Comparison of ENCODE assay signal across 30 cellular contexts in the genomic region with DNA sequence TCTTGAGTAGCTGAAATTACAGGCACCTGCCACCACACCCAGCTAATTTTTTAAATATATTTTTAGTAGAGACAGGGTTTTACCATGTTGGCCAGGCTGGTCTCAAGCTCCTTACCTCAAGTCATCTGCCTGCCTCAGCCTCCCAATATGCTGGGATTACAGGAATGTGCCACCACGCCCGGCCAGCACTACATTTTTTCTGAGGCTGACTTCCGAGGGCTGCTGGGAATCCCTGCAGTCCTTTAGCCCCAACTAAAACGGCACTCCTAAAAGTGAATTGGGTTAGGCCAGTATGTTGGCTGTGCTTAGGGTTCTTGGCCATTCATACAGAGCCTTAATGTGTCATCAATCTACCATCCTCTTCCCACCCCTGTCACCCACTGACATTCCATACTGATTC.
"Had no signal": no experiment of that assay in that cellular context is flagged by ENCODE, and none has a peak within 500 bp of the region (broad histone marks: within the 10 kb centered on the region; RNA-seq: fewer than 3 reads in every experiment).

No MANE protein-coding gene starts in this region.

- H2AFZ ChIP-seq: PC-9 had no signal

- H3K4me3 Mint-ChIP-seq: activated B cell treated with CpG ODN at 0.5 μM for 24 hours; activated CD8-positive, alpha-beta T cell treated with anti-CD3 and anti-CD28 coated beads for 36 hours; activated naive CD4-positive, alpha-beta T cell treated with anti-CD3 and anti-CD28 coated beads, Interleukin-2, amount 50 U/mL, for 24 hours; activated naive CD8-positive, alpha-beta T cell treated with anti-CD3 and anti-CD28 coated beads, Interleukin-2, amount 10 ng/mL, durations not matched to agents 7 days and 5 days; activated T-cell treated with anti-CD3 and anti-CD28 coated beads, Interleukin-2, amount 50 U/mL, for 72 hours; activated T-helper 17 cell treated with anti-CD3 and anti-CD28 coated beads, Interleukin-2, amount 50 U/mL, for 72 hours; central memory CD8-positive, alpha-beta T cell; T-cell; T-helper 17 cell had no signal

- H3K4me3 ChIP-seq: ascending aorta, cardiac muscle cell, K562, PC-9 had no signal

- H3K27ac ChIP-seq: ascending aorta, cardiac muscle cell, PC-9, RWPE1, VCaP had no signal

- H3K27me3 ChIP-seq: ascending aorta, cardiac muscle cell had no signal

- H3K36me3 Mint-ChIP-seq: activated naive CD4-positive, alpha-beta T cell treated with anti-CD3 and anti-CD28 coated beads, Interleukin-2, amount 50 U/mL, for 24 hours; activated naive CD8-positive, alpha-beta T cell treated with anti-CD3 and anti-CD28 coated beads, Interleukin-2, amount 10 ng/mL, durations not matched to agents 7 days and 5 days; T-cell had no signal

- DNase-seq: activated B cell treated with CpG ODN at 0.5 μM for 24 hours; activated CD4-positive, alpha-beta T cell treated with anti-CD3 and anti-CD28 coated beads for 1 hour; activated CD4-positive, alpha-beta T cell treated with anti-CD3 and anti-CD28 coated beads for 48 hours; activated CD8-positive, alpha-beta T cell treated with anti-CD3 and anti-CD28 coated beads for 36 hours; activated effector memory CD4-positive, alpha-beta T cell treated with anti-CD3 and anti-CD28 coated beads, Interleukin-2, amount 50 U/mL, for 16 hours; activated naive CD4-positive, alpha-beta T cell; activated naive CD8-positive, alpha-beta T cell treated with anti-CD3 and anti-CD28 coated beads, Interleukin-2, amount 10 ng/mL, durations not matched to agents 7 days and 5 days; activated T-cell treated with anti-CD3 and anti-CD28 coated beads, Interleukin-2, amount 50 U/mL, for 1 hour; activated T-cell treated with anti-CD3 and anti-CD28 coated beads, Interleukin-2, amount 50 U/mL, for 72 hours; amygdala; IMR-90; NCI-H1105; NCI-H1417 treated with DMSO at 0.1 percent for 48 hours; NCI-H187 treated with DMSO at 0.1 percent for 48 hours; NCI-H2081; NCI-H345; NCI-H526; PC-9; SIG-M5; T-cell; T-helper 17 cell; T-helper 9 cell had no signal

- H3K4me1 Mint-ChIP-seq: activated B cell treated with CpG ODN at 0.5 μM for 24 hours; activated naive CD4-positive, alpha-beta T cell treated with anti-CD3 and anti-CD28 coated beads, Interleukin-2, amount 50 U/mL, for 24 hours; activated naive CD8-positive, alpha-beta T cell treated with anti-CD3 and anti-CD28 coated beads, Interleukin-2, amount 10 ng/mL, durations not matched to agents 7 days and 5 days; activated T-helper 17 cell treated with anti-CD3 and anti-CD28 coated beads, Interleukin-2, amount 50 U/mL, for 72 hours; central memory CD8-positive, alpha-beta T cell; T-cell; T-helper 17 cell had no signal

- H3K36me3 ChIP-seq: ascending aorta, cardiac muscle cell had no signal

- H3K4me1 ChIP-seq: ascending aorta had no signal

- H3K4me2 ChIP-seq: PC-9 had no signal

- H3K27ac Mint-ChIP-seq: activated B cell treated with CpG ODN at 0.5 μM for 24 hours; activated CD8-positive, alpha-beta T cell treated with anti-CD3 and anti-CD28 coated beads for 36 hours; activated naive CD4-positive, alpha-beta T cell treated with anti-CD3 and anti-CD28 coated beads, Interleukin-2, amount 50 U/mL, for 24 hours; activated naive CD8-positive, alpha-beta T cell treated with anti-CD3 and anti-CD28 coated beads, Interleukin-2, amount 10 ng/mL, durations not matched to agents 7 days and 5 days; activated T-cell treated with anti-CD3 and anti-CD28 coated beads, Interleukin-2, amount 50 U/mL, for 72 hours; activated T-helper 17 cell treated with anti-CD3 and anti-CD28 coated beads, Interleukin-2, amount 50 U/mL, for 72 hours; T-cell; T-helper 17 cell had no signal

- H3K9me3 ChIP-seq: ascending aorta had no signal

- H3K9me3 Mint-ChIP-seq: activated B cell treated with CpG ODN at 0.5 μM for 24 hours; activated CD8-positive, alpha-beta T cell treated with anti-CD3 and anti-CD28 coated beads for 36 hours; activated naive CD4-positive, alpha-beta T cell treated with anti-CD3 and anti-CD28 coated beads, Interleukin-2, amount 50 U/mL, for 24 hours; activated naive CD8-positive, alpha-beta T cell treated with anti-CD3 and anti-CD28 coated beads, Interleukin-2, amount 10 ng/mL, durations not matched to agents 7 days and 5 days had no signal

- H3K27me3 Mint-ChIP-seq: activated B cell treated with CpG ODN at 0.5 μM for 24 hours; activated CD8-positive, alpha-beta T cell treated with anti-CD3 and anti-CD28 coated beads for 36 hours; activated naive CD4-positive, alpha-beta T cell treated with anti-CD3 and anti-CD28 coated beads, Interleukin-2, amount 50 U/mL, for 24 hours; activated naive CD8-positive, alpha-beta T cell treated with anti-CD3 and anti-CD28 coated beads, Interleukin-2, amount 10 ng/mL, durations not matched to agents 7 days and 5 days; activated T-helper 17 cell treated with anti-CD3 and anti-CD28 coated beads, Interleukin-2, amount 50 U/mL, for 72 hours; central memory CD8-positive, alpha-beta T cell; T-cell; T-helper 17 cell had no signal
